Comparison of ENCODE assay signal across 20 cellular contexts in the genomic region with DNA sequence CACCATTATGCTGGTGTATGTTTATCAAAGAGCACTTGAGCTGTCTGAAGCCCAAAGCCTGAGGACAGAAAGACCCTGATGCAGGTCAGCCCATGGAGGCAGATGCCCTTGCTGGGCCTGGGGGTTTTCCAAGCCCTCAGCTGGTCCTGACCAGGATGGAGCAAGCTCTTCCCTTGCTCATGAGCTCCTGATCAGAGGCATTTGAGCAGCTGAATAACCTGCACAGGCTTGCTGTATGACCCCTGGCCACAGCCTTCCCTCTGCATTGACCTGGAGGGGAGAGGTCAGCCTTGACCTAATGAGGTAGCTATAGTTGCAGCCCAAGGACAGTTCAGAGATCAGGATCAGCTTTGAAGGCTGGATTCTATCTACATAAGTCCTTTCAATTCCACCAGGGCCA. TPM values are rescaled to one million over a fixed set of nuclear protein-coding genes. Genes with fewer than 3 reads are reported as not detected.
DNase-seq lines count a peak whose midpoint lies in the region; ATAC-seq, FAIRE-seq and TF ChIP-seq lines count a peak whose summit lies in the region.
"Had no signal": no experiment of that assay in that cellular context is flagged by ENCODE, and none has a peak within 500 bp of the region (broad histone marks: within the 10 kb centered on the region; RNA-seq: fewer than 3 reads in every experiment).

No MANE protein-coding gene starts in this region.

- no peaks in the 10 kb centered on the region for H3K36me3 Mint-ChIP-seq in CD14-positive monocyte
- H3K36me3 Mint-ChIP-seq in endothelial cell (ENCODE audit: low read depth, unreplicated experiment) = no peaks in the 10 kb centered on the region
- no peaks in the 10 kb centered on the region for H3K36me3 Mint-ChIP-seq in osteocyte (ENCODE audit: unreplicated experiment)

- intact Hi-C loops in CD14-positive monocyte (cut with micrococcal nuclease) = no loop called here

- no peak for ATAC-seq in GM18502 (IDR thresholded peaks at IDR 0.05; ENCODE audit: poor library complexity, unreplicated experiment)
- ATAC-seq in GM18868 (IDR thresholded peaks at IDR 0.05; ENCODE audit: unreplicated experiment) = no peak
- ATAC-seq: gastroesophageal sphincter; HepG2; left colon; right lobe of liver; Right ventricle myocardium inferior; stimulated activated naive CD8-positive, alpha-beta T cell treated with anti-CD3 and anti-CD28 coated beads, Interleukin-15, amount 100 ng/mL, for 72 hours; upper lobe of right lung had no signal

- no peak overlapping the region for H3K27ac Mint-ChIP-seq in CD14-positive monocyte
- H3K27ac Mint-ChIP-seq in endothelial cell (ENCODE audit: unreplicated experiment) = no peak overlapping the region
- no peak overlapping the region for H3K27ac Mint-ChIP-seq in osteocyte (ENCODE audit: unreplicated experiment)

- TF ChIP-seq CTCF in CD14-positive monocyte (IDR thresholded peaks at IDR 0.05) = no peak
- TF ChIP-seq CTCF in endothelial cell (IDR thresholded peaks at IDR 0.05; ENCODE audit: unreplicated experiment) = no peak
- TF ChIP-seq CTCF in osteocyte (IDR thresholded peaks at IDR 0.05) = no peak
- no peak for TF ChIP-seq CTCF in GM10266 (IDR thresholded peaks at IDR 0.05; ENCODE audit: control insufficient read depth, insufficient read depth, low read depth, missing control alignments)

- TF ChIP-seq POLR2A in GM12891 (IDR thresholded peaks at IDR 0.05; ENCODE audit: low read depth, low read length) = no peak

- H3K4me3 Mint-ChIP-seq in CD14-positive monocyte (no peak overlapping the region), endothelial cell (ENCODE audit: unreplicated experiment) (no peak overlapping the region), osteocyte (ENCODE audit: unreplicated experiment) (no peak overlapping the region)
- H3K4me3 Mint-ChIP-seq: stimulated activated naive CD8-positive, alpha-beta T cell treated with anti-CD3 and anti-CD28 coated beads, Interleukin-15, amount 100 ng/mL, for 72 hours had no signal

- DNase-seq in CD14-positive monocyte (ENCODE audit: low spot score) (peak; percentile 11), GM12891 (ENCODE audit: insufficient read length, low spot score) (peak; percentile 1), endothelial cell (ENCODE audit: low spot score) (peak; percentile 0), osteocyte (ENCODE audit: extremely low spot score, unreplicated experiment) (peak; percentile 59), RKO (ENCODE audit: low spot score) (no peak), GM10266 (ENCODE audit: extremely low spot score) (no peak)
- DNase-seq: left colon; NCI-H526; stimulated activated CD4-positive, alpha-beta T cell treated with anti-CD3 and anti-CD28 coated beads, Interleukin-2, amount 100 ng/mL, for 24 hours had no signal

- peaks cover 3 to 16% (median 6%) of the 10 kb centered on the region in 7 donors for H3K9me3 Mint-ChIP-seq in CD14-positive monocyte
- H3K9me3 Mint-ChIP-seq in endothelial cell (ENCODE audit: unreplicated experiment) = no peaks in the 10 kb centered on the region
- H3K9me3 Mint-ChIP-seq in osteocyte (ENCODE audit: unreplicated experiment) = peaks cover 8% of the 10 kb centered on the region

- H3K27me3 Mint-ChIP-seq in CD14-positive monocyte (ENCODE audit: low read depth in 3 of 3) (peaks cover 0 to 5% (median 0%) of the 10 kb centered on the region in 3 donors), endothelial cell (ENCODE audit: unreplicated experiment) (peaks cover 13% of the 10 kb centered on the region), osteocyte (ENCODE audit: unreplicated experiment) (peaks cover 7% of the 10 kb centered on the region)
- H3K27me3 Mint-ChIP-seq: stimulated activated naive CD8-positive, alpha-beta T cell treated with anti-CD3 and anti-CD28 coated beads, Interleukin-15, amount 100 ng/mL, for 72 hours had no signal

- H3K4me1 Mint-ChIP-seq in CD14-positive monocyte = no peaks in the 10 kb centered on the region
- H3K4me1 Mint-ChIP-seq in endothelial cell (ENCODE audit: unreplicated experiment) = peaks cover 11% of the 10 kb centered on the region
- peaks cover 13% of the 10 kb centered on the region for H3K4me1 Mint-ChIP-seq in osteocyte (ENCODE audit: unreplicated experiment)
- H3K4me1 Mint-ChIP-seq: stimulated activated naive CD8-positive, alpha-beta T cell treated with anti-CD3 and anti-CD28 coated beads, Interleukin-15, amount 100 ng/mL, for 72 hours had no signal

- FAIRE-seq in GM12891 (lab: Jason Lieb, UNC) = no peak
- FAIRE-seq: bronchial epithelial cell, HepG2 had no signal

TF ChIP-seq in GM12891, 5 proteins besides CTCF, POLR2A, EP300 and RAD21:
- TF ChIP-seq TAF1 (IDR thresholded peaks at IDR 0.05; ENCODE audit: low read depth, low read length) (no peak), POLR2AphosphoS5 (IDR thresholded peaks at IDR 0.05; ENCODE audit: low read depth, low read length) (no peak), PAX5 (IDR thresholded peaks at IDR 0.05; ENCODE audit: insufficient read depth, low read length, severe bottlenecking) (no peak), SPI1 (IDR thresholded peaks at IDR 0.05; ENCODE audit: low read depth, low read length) (no peak), POU2F2 (IDR thresholded peaks at IDR 0.05; ENCODE audit: low read depth, low read length) (no peak)

RNA-seq across cellular contexts. Expression of a gene that starts 13.0 kb away (rescaled TPM):
- polyA plus RNA-seq in CD14-positive monocyte = not detected
- polyA plus RNA-seq in GM12891 (2012; ENCODE audit: low read depth, missing spikeins) = 0.09 TPM
- total RNA-seq in endothelial cell (ENCODE audit: unreplicated experiment) = 2.7 TPM
- 6.0 and 6.7 TPM in 2 replicates for total RNA-seq in osteocyte
- total RNA-seq: HepG2 had no signal
- polyA plus RNA-seq: HepG2 had no signal

RNA-seq across cellular contexts. Expression of a gene that starts 39.1 kb away (rescaled TPM):
- not detected for polyA plus RNA-seq in CD14-positive monocyte
- not detected for polyA plus RNA-seq in GM12891 (2012; ENCODE audit: low read depth, missing spikeins)
- 7.5 TPM for total RNA-seq in endothelial cell (ENCODE audit: unreplicated experiment)
- not detected in 2 replicates for total RNA-seq in osteocyte
- total RNA-seq: bronchial epithelial cell, Caco-2, gastroesophageal sphincter, HepG2, left colon, Right ventricle myocardium inferior, upper lobe of right lung had no signal
- polyA plus RNA-seq: esophagus, HepG2 had no signal

Comparison
In these comparisons a context has a peak if more than half of its experiments do, and no peak if none do; other contexts are left out.
1. DNase-seq: peak in CD14-positive monocyte (single experiment), GM12891 (single experiment), endothelial cell (single experiment) and osteocyte (single experiment); none in RKO (single experiment) and GM10266 (single experiment).